Comparison of ENCODE assay signal across 16 cellular contexts in genomic region chr20:9412309-9412708, GRCh38.
DNase-seq lines count a peak whose midpoint lies in the region; ATAC-seq lines count a peak whose summit lies in the region.
"Had no signal": no experiment of that assay in that cellular context is flagged by ENCODE, and none has a peak within 500 bp of the region (broad histone marks: within the 10 kb centered on the region; RNA-seq: fewer than 3 reads in every experiment).

No MANE protein-coding gene starts in this region.

- DNase-seq in NCI-H526 (lab: John Stamatoyannopoulos, UW) (no peak), ecto neural progenitor cell (ENCODE audit: low spot score) (no peak), Right ventricle myocardium superior (no peak)
- DNase-seq in stimulated activated CD4-positive, alpha-beta T cell treated with anti-CD3 and anti-CD28 coated beads, Interleukin-4, amount 100 ng/mL, for 4 hours = no peak
- DNase-seq: activated B cell treated with CpG ODN at 0.5 μM for 24 hours; aorta; DMS79; effector memory CD4-positive, alpha-beta T cell; left colon; NCI-H1092; NCI-H524 treated with DMSO at 0.1 percent for 48 hours; trophoblast cell had no signal

- intact Hi-C loops in Right ventricle myocardium superior (cut with DNase I) = loop anchor here (5.0 kb wide), 1 partner anchor 195 kb away; no protein-coding TSS in a partner anchor

- ATAC-seq in GM18498 (IDR thresholded peaks at IDR 0.05; ENCODE audit: unreplicated experiment) (peak; percentile 89), GM19455 (IDR thresholded peaks at IDR 0.05; ENCODE audit: unreplicated experiment) (peak; percentile 77), HG02763 (IDR thresholded peaks at IDR 0.05; ENCODE audit: unreplicated experiment) (peak; percentile 74), HG03460 (IDR thresholded peaks at IDR 0.05; ENCODE audit: unreplicated experiment) (peak; percentile 79), Right ventricle myocardium superior (ENCODE audit: poor library complexity) (no peak)
- ATAC-seq: left colon had no signal
